ENCODE assay signal across 1 cellular context in genomic region chr5:173691931-173692330, GRCh38.
TF ChIP-seq lines count a peak whose summit lies in the region.

No MANE protein-coding gene starts in this region.

TF ChIP-seq in K562, 482 proteins besides CTCF, POLR2A, EP300 and RAD21 (continued from another document and continues in another):
- TF ChIP-seq FOSL1 (tag; conservative IDR thresholded peaks at IDR 0.05) (peak; percentile 57; the same call in 1 of the 2 replicates), NR2C2 (CRISPR knock-in tag; IDR thresholded peaks at IDR 0.05) (no peak), NR2C2 (tag; IDR thresholded peaks at IDR 0.05) (0 out of 2 replicates have a peak, but pooled peaks have one; percentile 17), ARNT (IDR thresholded peaks at IDR 0.05) (0 out of 4 replicates have a peak, but pooled peaks of 1 of the 2 experiments have one; percentile 46), DPF2 (IDR thresholded peaks at IDR 0.05) (peak; percentile 94), KLF6 (CRISPR knock-in tag; IDR thresholded peaks at IDR 0.05; ENCODE audit: borderline replicate concordance) (no peak), STAT5B (CRISPR knock-in tag; IDR thresholded peaks at IDR 0.05) (no peak), ZNF232 (CRISPR knock-in tag; IDR thresholded peaks at IDR 0.05) (peak; percentile 80), ZKSCAN1 (IDR thresholded peaks at IDR 0.05; ENCODE audit: low read depth, low read length) (no peak), TBP (optimal IDR thresholded peaks at IDR 0.05; ENCODE audit: low read depth, low read length) (no peak), TCF3 (CRISPR knock-in tag; IDR thresholded peaks at IDR 0.05) (peak; percentile 60), SAFB2 (IDR thresholded peaks at IDR 0.05; ENCODE audit: borderline replicate concordance, low read depth, low read length, severe bottlenecking) (no peak), COPS2 (conservative IDR thresholded peaks at IDR 0.05) (no peak), LEF1 (IDR thresholded peaks at IDR 0.05) (peak; percentile 72), SOX6 (IDR thresholded peaks at IDR 0.05) (peak; percentile 28; the same call in 1 of the 2 replicates), THRAP3 (IDR thresholded peaks at IDR 0.05; ENCODE audit: borderline replicate concordance) (0 out of 2 replicates have a peak, but pooled peaks have one; percentile 47), TOE1 (IDR thresholded peaks at IDR 0.05; ENCODE audit: borderline replicate concordance) (peak; percentile 47; the same call in 1 of the 2 replicates), TOE1 (CRISPR knock-in tag; IDR thresholded peaks at IDR 0.05; ENCODE audit: borderline replicate concordance, low read depth) (no peak), HMG20B (CRISPR knock-in tag; IDR thresholded peaks at IDR 0.05) (no peak), BACH1 (tag; IDR thresholded peaks at IDR 0.05) (peak; percentile 31; the same call in 1 of the 2 replicates), GATAD2A (IDR thresholded peaks at IDR 0.05) (peak; percentile 38; the same call in 1 of the 2 replicates), NFIC (IDR thresholded peaks at IDR 0.05) (peak; percentile 51; the same call in 1 of the 2 replicates), SMARCA5 (IDR thresholded peaks at IDR 0.05) (peak; percentile 99), ZNF316 (IDR thresholded peaks at IDR 0.05) (peak; percentile 92), SMAD1 (IDR thresholded peaks at IDR 0.05; ENCODE audit: low read depth, low read length, partially characterized antibody) (no peak), C11orf30 (IDR thresholded peaks at IDR 0.05; ENCODE audit: low read depth) (peak; percentile 83), HDAC2 (IDR thresholded peaks at IDR 0.05) (peak; percentile 97), SMARCA4 (IDR thresholded peaks at IDR 0.05) (peak; percentile 84), NCOA1 (IDR thresholded peaks at IDR 0.05; ENCODE audit: low read depth) (0 out of 2 replicates have a peak, but pooled peaks have one; percentile 18), ARID1B (IDR thresholded peaks at IDR 0.05) (peak; percentile 86), NCOA2 (IDR thresholded peaks at IDR 0.05; ENCODE audit: partially characterized antibody in 2 of 2) (no peak), TRIM24 (IDR thresholded peaks at IDR 0.05) (peak; percentile 74 to 86; a peak in 3 of 4 replicates), MEIS2 (IDR thresholded peaks at IDR 0.05; ENCODE audit: partially characterized antibody) (peak; percentile 58), MAFK (IDR thresholded peaks at IDR 0.05; ENCODE audit: low read length) (peak; percentile 72; the same call in 1 of the 2 replicates), RBBP5 (IDR thresholded peaks at IDR 0.05; ENCODE audit: borderline replicate concordance, insufficient read depth, low read length, poor library complexity, severe bottlenecking) (no peak), PHF20 (IDR thresholded peaks at IDR 0.05; ENCODE audit: partially characterized antibody) (peak; percentile 64), NFATC3 (IDR thresholded peaks at IDR 0.05) (0 out of 2 replicates have a peak, but pooled peaks have one; percentile 44), CBX1 (IDR thresholded peaks at IDR 0.05; ENCODE audit: low read depth) (peak; percentile 94; the same call in 1 of the 2 replicates), ZFPM2 (CRISPR knock-in tag; IDR thresholded peaks at IDR 0.05) (no peak), NFE2 (IDR thresholded peaks at IDR 0.05; ENCODE audit: low read depth) (peak; percentile 96), ZNF174 (CRISPR knock-in tag; IDR thresholded peaks at IDR 0.05) (no peak), MTA1 (IDR thresholded peaks at IDR 0.05; ENCODE audit: borderline replicate concordance) (peak; percentile 72; the same call in 1 of the 2 replicates), ADNP (tag; IDR thresholded peaks at IDR 0.05) (peak; percentile 91), GATA2 (CRISPR knock-in tag; IDR thresholded peaks at IDR 0.05) (peak; percentile 26; the same call in 1 of the 2 replicates), ZFP36 (IDR thresholded peaks at IDR 0.05; ENCODE audit: low read depth, low read length, partially characterized antibody) (peak; percentile 27), CHD4 (IDR thresholded peaks at IDR 0.05; ENCODE audit: insufficient read depth, insufficient replicate concordance, low read depth, low read length, poor library complexity, severe bottlenecking) (peak; percentile 63), ZNF449 (CRISPR knock-in tag; IDR thresholded peaks at IDR 0.05) (no peak), ATF7 (IDR thresholded peaks at IDR 0.05) (0 out of 2 replicates have a peak, but pooled peaks have one; percentile 17), DACH1 (IDR thresholded peaks at IDR 0.05; ENCODE audit: partially characterized antibody) (peak; percentile 70), KDM1A (IDR thresholded peaks at IDR 0.05) (peak; percentile 95 to 97), ZNF24 (IDR thresholded peaks at IDR 0.05) (peak; percentile 55), SPI1 (IDR thresholded peaks at IDR 0.05; ENCODE audit: borderline replicate concordance, low read depth, low read length) (peak; percentile 92), PTBP1 (IDR thresholded peaks at IDR 0.05; ENCODE audit: low read depth, low read length) (peak; percentile 96), MTA3 (IDR thresholded peaks at IDR 0.05; ENCODE audit: borderline replicate concordance) (peak; percentile 47; the same call in 1 of the 2 replicates), ESRRA (IDR thresholded peaks at IDR 0.05; ENCODE audit: borderline replicate concordance, low read depth) (peak; percentile 57; the same call in 1 of the 2 replicates), BHLHE40 (IDR thresholded peaks at IDR 0.05; ENCODE audit: low read length) (peak; percentile 38; the same call in 1 of the 2 replicates), JUND (IDR thresholded peaks at IDR 0.05; ENCODE audit: borderline replicate concordance, low read depth, low read length) (peak; percentile 74), JUND (tag; IDR thresholded peaks at IDR 0.05; ENCODE audit: borderline replicate concordance, low read depth, low read length) (peak; percentile 77; the same call in 2 of the 3 replicates), CC2D1A (IDR thresholded peaks at IDR 0.05) (peak; percentile 50; the same call in 1 of the 2 replicates), SMC3 (conservative IDR thresholded peaks at IDR 0.05; ENCODE audit: insufficient read depth, low read depth, low read length) (no peak), ZNF23 (CRISPR knock-in tag; IDR thresholded peaks at IDR 0.05) (no peak), MTA2 (IDR thresholded peaks at IDR 0.05; ENCODE audit: low read depth) (peak; percentile 28; the same call in 1 of the 2 replicates), PKNOX1 (IDR thresholded peaks at IDR 0.05) (peak; percentile 87), EP400 (IDR thresholded peaks at IDR 0.05) (peak; percentile 15; the same call in 1 of the 2 replicates), HDGF (IDR thresholded peaks at IDR 0.05) (peak; percentile 59; the same call in 1 of the 2 replicates), MAFG (tag; conservative IDR thresholded peaks at IDR 0.05) (peak; percentile 80)
- TF ChIP-seq, protein P1, sequence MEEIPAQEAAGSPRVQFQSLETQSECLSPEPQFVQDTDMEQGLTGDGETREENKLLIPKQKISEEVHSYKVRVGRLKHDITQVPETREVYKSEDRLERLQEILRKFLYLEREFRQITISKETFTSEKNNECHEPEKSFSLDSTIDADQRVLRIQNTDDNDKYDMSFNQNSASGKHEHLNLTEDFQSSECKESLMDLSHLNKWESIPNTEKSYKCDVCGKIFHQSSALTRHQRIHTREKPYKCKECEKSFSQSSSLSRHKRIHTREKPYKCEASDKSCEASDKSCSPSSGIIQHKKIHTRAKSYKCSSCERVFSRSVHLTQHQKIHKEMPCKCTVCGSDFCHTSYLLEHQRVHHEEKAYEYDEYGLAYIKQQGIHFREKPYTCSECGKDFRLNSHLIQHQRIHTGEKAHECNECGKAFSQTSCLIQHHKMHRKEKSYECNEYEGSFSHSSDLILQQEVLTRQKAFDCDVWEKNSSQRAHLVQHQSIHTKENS (CRISPR knock-in tag; IDR thresholded peaks at IDR 0.05), result no peak
- TF ChIP-seq, protein P2, sequence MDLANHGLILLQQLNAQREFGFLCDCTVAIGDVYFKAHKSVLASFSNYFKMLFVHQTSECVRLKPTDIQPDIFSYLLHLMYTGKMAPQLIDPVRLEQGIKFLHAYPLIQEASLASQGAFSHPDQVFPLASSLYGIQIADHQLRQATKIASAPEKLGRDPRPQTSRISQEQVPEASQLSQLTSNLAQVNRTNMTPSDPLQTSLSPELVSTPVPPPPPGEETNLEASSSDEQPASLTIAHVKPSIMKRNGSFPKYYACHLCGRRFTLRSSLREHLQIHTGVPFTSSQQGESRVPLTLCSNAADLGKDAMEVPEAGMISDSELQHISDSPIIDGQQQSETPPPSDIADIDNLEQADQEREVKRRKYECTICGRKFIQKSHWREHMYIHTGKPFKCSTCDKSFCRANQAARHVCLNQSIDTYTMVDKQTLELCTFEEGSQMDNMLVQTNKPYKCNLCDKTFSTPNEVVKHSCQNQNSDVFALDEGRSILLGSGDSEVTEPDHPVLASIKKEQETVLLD (IDR thresholded peaks at IDR 0.05), result peak; percentile 42; the same call in 1 of the 2 replicates
- TF ChIP-seq, protein P3, sequence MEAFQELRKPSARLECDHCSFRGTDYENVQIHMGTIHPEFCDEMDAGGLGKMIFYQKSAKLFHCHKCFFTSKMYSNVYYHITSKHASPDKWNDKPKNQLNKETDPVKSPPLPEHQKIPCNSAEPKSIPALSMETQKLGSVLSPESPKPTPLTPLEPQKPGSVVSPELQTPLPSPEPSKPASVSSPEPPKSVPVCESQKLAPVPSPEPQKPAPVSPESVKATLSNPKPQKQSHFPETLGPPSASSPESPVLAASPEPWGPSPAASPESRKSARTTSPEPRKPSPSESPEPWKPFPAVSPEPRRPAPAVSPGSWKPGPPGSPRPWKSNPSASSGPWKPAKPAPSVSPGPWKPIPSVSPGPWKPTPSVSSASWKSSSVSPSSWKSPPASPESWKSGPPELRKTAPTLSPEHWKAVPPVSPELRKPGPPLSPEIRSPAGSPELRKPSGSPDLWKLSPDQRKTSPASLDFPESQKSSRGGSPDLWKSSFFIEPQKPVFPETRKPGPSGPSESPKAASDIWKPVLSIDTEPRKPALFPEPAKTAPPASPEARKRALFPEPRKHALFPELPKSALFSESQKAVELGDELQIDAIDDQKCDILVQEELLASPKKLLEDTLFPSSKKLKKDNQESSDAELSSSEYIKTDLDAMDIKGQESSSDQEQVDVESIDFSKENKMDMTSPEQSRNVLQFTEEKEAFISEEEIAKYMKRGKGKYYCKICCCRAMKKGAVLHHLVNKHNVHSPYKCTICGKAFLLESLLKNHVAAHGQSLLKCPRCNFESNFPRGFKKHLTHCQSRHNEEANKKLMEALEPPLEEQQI (IDR thresholded peaks at IDR 0.05), result peak; percentile 64; the same call in 1 of the 2 replicates
- TF ChIP-seq, protein P4, sequence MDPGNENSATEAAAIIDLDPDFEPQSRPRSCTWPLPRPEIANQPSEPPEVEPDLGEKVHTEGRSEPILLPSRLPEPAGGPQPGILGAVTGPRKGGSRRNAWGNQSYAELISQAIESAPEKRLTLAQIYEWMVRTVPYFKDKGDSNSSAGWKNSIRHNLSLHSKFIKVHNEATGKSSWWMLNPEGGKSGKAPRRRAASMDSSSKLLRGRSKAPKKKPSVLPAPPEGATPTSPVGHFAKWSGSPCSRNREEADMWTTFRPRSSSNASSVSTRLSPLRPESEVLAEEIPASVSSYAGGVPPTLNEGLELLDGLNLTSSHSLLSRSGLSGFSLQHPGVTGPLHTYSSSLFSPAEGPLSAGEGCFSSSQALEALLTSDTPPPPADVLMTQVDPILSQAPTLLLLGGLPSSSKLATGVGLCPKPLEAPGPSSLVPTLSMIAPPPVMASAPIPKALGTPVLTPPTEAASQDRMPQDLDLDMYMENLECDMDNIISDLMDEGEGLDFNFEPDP (CRISPR knock-in tag; IDR thresholded peaks at IDR 0.05), result no peak
- TF ChIP-seq, protein P5, sequence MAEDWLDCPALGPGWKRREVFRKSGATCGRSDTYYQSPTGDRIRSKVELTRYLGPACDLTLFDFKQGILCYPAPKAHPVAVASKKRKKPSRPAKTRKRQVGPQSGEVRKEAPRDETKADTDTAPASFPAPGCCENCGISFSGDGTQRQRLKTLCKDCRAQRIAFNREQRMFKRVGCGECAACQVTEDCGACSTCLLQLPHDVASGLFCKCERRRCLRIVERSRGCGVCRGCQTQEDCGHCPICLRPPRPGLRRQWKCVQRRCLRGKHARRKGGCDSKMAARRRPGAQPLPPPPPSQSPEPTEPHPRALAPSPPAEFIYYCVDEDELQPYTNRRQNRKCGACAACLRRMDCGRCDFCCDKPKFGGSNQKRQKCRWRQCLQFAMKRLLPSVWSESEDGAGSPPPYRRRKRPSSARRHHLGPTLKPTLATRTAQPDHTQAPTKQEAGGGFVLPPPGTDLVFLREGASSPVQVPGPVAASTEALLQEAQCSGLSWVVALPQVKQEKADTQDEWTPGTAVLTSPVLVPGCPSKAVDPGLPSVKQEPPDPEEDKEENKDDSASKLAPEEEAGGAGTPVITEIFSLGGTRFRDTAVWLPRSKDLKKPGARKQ (CRISPR knock-in tag; IDR thresholded peaks at IDR 0.05), result no peak
